Comparison of ENCODE assay signal across 23 cellular contexts in genomic region chr12:3038931-3039510, GRCh38. TPM values are rescaled to one million over a fixed set of nuclear protein-coding genes. Genes with fewer than 3 reads are reported as not detected.
A peak's percentile ranks its signal among the peaks of the same experiment; 100 is the strongest.
DNase-seq lines count a peak whose midpoint lies in the region; ATAC-seq and TF ChIP-seq lines count a peak whose summit lies in the region.
"Had no signal": no experiment of that assay in that cellular context is flagged by ENCODE, and none has a peak within 500 bp of the region (broad histone marks: within the 10 kb centered on the region; RNA-seq: fewer than 3 reads in every experiment).

No MANE protein-coding gene starts in this region.

- H3K4me3 Mint-ChIP-seq in endothelial cell (ENCODE audit: unreplicated experiment) (peak overlapping the region; percentile 75), nephron progenitor cell (no peak overlapping the region), WTC11 (no peak overlapping the region)
- H3K4me3 Mint-ChIP-seq: CD4-positive, alpha-beta memory T cell had no signal

- H3K27ac Mint-ChIP-seq in endothelial cell (ENCODE audit: unreplicated experiment), result peak overlapping the region; percentile 53
- no peak overlapping the region for H3K27ac Mint-ChIP-seq in nephron progenitor cell
- no peak overlapping the region for H3K27ac Mint-ChIP-seq in WTC11
- H3K27ac Mint-ChIP-seq: CD4-positive, alpha-beta memory T cell had no signal

- TF ChIP-seq CTCF in endothelial cell (IDR thresholded peaks at IDR 0.05; ENCODE audit: unreplicated experiment) (no peak), nephron progenitor cell (IDR thresholded peaks at IDR 0.05) (no peak), WTC11 (IDR thresholded peaks at IDR 0.05) (no peak)

- CTCF ChIA-PET in WTC11 (lab: Charles Lee), result interaction anchor here (1.1 to 1.2 kb wide), 2 partner anchors 154 to 287 kb away, joined by 3 read pairs; no protein-coding TSS in a partner anchor

- POLR2A ChIA-PET in WTC11 (lab: Charles Lee), result interaction anchor here (0.6 kb wide), 1 partner anchor 154 kb away, joined by 3 read pairs; no protein-coding TSS in a partner anchor

- DNase-seq in NCI-H2107 (lab: John Stamatoyannopoulos, UW) (peak; percentile 19), NCI-H2107 treated with DMSO at 0.1 percent for 48 hours (lab: John Stamatoyannopoulos, UW; ENCODE audit: unreplicated experiment) (no peak), endothelial cell (ENCODE audit: low spot score) (no peak), nephron progenitor cell (peak; percentile 36), WTC11 (ENCODE audit: low spot score) (no peak), 8988T (no peak)
- DNase-seq: CD4-positive, alpha-beta memory T cell; COR-L47; Kasumi-1; NCI-H1092 treated with DMSO at 0.1 percent for 48 hours; NCI-H1436; NCI-H187; NCI-H2081 treated with DMSO at 0.1 percent for 48 hours; NCI-H446; NCI-H524 treated with DMSO at 0.1 percent for 48 hours; NCI-H82; NK-92 treated with Interleukin-12 subunit alpha and Interleukin-12 subunit beta, amount 100 ng/mL, for 24 hours; PC-9; Right ventricle myocardium superior; RPMI8226 had no signal

- H3K9me3 Mint-ChIP-seq in endothelial cell (ENCODE audit: unreplicated experiment) (no peaks in the 10 kb centered on the region), nephron progenitor cell (no peaks in the 10 kb centered on the region), WTC11 (no peaks in the 10 kb centered on the region)
- H3K9me3 Mint-ChIP-seq: CD4-positive, alpha-beta memory T cell had no signal

- H3K27me3 Mint-ChIP-seq in endothelial cell (ENCODE audit: unreplicated experiment) (peaks cover 15% of the 10 kb centered on the region), nephron progenitor cell (ENCODE audit: low read depth, poor library complexity) (peaks cover 7% of the 10 kb centered on the region), WTC11 (ENCODE audit: low read depth) (no peaks in the 10 kb centered on the region)

- H3K4me1 Mint-ChIP-seq in endothelial cell (ENCODE audit: unreplicated experiment), result peaks cover 48% of the 10 kb centered on the region
- peaks cover 35% of the 10 kb centered on the region for H3K4me1 Mint-ChIP-seq in nephron progenitor cell
- peaks cover under 1% of the 10 kb centered on the region for H3K4me1 Mint-ChIP-seq in WTC11

- no peak for ATAC-seq in WTC11
- ATAC-seq in GM19328 (IDR thresholded peaks at IDR 0.05; ENCODE audit: unreplicated experiment), result no peak
- ATAC-seq in HG03196 (IDR thresholded peaks at IDR 0.05; ENCODE audit: unreplicated experiment), result no peak
- ATAC-seq: HCT116 had no signal

- H3K36me3 Mint-ChIP-seq in endothelial cell (ENCODE audit: low read depth, unreplicated experiment) (peaks cover 62% of the 10 kb centered on the region), nephron progenitor cell (ENCODE audit: low read depth) (peaks cover 4% of the 10 kb centered on the region), WTC11 (peaks cover 37% of the 10 kb centered on the region)
- H3K36me3 Mint-ChIP-seq: CD4-positive, alpha-beta memory T cell had no signal

TF ChIP-seq in WTC11, 78 proteins besides CTCF, POLR2A, EP300 and RAD21:
- TF ChIP-seq NFATC4 (CRISPR knock-in tag; IDR thresholded peaks at IDR 0.05) (no peak), GABPB1 (CRISPR knock-in tag; IDR thresholded peaks at IDR 0.05) (no peak), FOXJ3 (CRISPR knock-in tag; IDR thresholded peaks at IDR 0.05; ENCODE audit: borderline replicate concordance) (no peak), HMGXB4 (CRISPR knock-in tag; IDR thresholded peaks at IDR 0.05) (no peak), SOX15 (CRISPR knock-in tag; IDR thresholded peaks at IDR 0.05) (no peak), PREB (CRISPR knock-in tag; IDR thresholded peaks at IDR 0.05; ENCODE audit: borderline replicate concordance) (no peak), GTF2I (CRISPR knock-in tag; conservative IDR thresholded peaks at IDR 0.05) (no peak)
- TF ChIP-seq, protein P1, sequence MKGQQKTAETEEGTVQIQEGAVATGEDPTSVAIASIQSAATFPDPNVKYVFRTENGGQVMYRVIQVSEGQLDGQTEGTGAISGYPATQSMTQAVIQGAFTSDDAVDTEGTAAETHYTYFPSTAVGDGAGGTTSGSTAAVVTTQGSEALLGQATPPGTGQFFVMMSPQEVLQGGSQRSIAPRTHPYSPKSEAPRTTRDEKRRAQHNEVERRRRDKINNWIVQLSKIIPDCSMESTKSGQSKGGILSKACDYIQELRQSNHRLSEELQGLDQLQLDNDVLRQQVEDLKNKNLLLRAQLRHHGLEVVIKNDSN (CRISPR knock-in tag; IDR thresholded peaks at IDR 0.05), result no peak

RNA-seq across cellular contexts. Expression of gene TSPAN9, which starts 38.2 kb away (rescaled TPM):
- total RNA-seq in endothelial cell (ENCODE audit: unreplicated experiment), result 116 TPM
- 21.8 to 27.6 TPM (median 23.9 TPM) in 3 replicates for total RNA-seq in WTC11 (2021)

Comparison
In these comparisons a context has a peak if more than half of its experiments do, and no peak if none do; other contexts are left out.
1. DNase-seq: peak in NCI-H2107 (single experiment) and nephron progenitor cell (single experiment); none in NCI-H2107 treated with DMSO at 0.1 percent for 48 hours (single experiment), endothelial cell (single experiment), WTC11 (single experiment) and 8988T (single experiment).